In genomic region chr10:1049425-1049958, GRCh38 we compare ENCODE assay signal across 9 cellular contexts. TPM values are rescaled to one million over a fixed set of nuclear protein-coding genes. Genes with fewer than 3 reads are reported as not detected.
DNase-seq lines count a peak whose midpoint lies in the region; ATAC-seq and TF ChIP-seq lines count a peak whose summit lies in the region.
"Had no signal": no experiment of that assay in that cellular context is flagged by ENCODE, and none has a peak within 500 bp of the region (broad histone marks: within the 10 kb centered on the region; RNA-seq: fewer than 3 reads in every experiment).

No MANE protein-coding gene starts in this region.

- H3K27ac Mint-ChIP-seq in activated naive CD8-positive, alpha-beta T cell: peak overlapping the region; percentile 96

- H3K36me3 ChIP-seq in thymus (ENCODE audit: control insufficient read depth, insufficient read depth): peaks cover 6% of the 10 kb centered on the region

- peak overlapping the region; percentile 92 for H3K4me3 Mint-ChIP-seq in activated T-cell treated with anti-CD3 and anti-CD28 coated beads, Interleukin-2, amount 50 U/mL, for 4 hours
- H3K4me3 Mint-ChIP-seq in activated naive CD8-positive, alpha-beta T cell: peak overlapping the region; percentile 95

- peaks cover 3% of the 10 kb centered on the region for H3K9me3 ChIP-seq in thymus (ENCODE audit: control insufficient read depth)

- no peaks in the 10 kb centered on the region for H3K9me3 Mint-ChIP-seq in activated T-cell treated with anti-CD3 and anti-CD28 coated beads, Interleukin-2, amount 50 U/mL, for 4 hours
- no peaks in the 10 kb centered on the region for H3K9me3 Mint-ChIP-seq in activated naive CD8-positive, alpha-beta T cell (ENCODE audit: low read depth)

- CTCF ChIA-PET in GM10248 (lab: Yijun Ruan, JAX): interaction anchor here (1.5 kb wide), 2 partner anchors 13 to 61 kb away, joined by 5 to 8 read pairs; partner anchors contain the start of gene GTPBP4

- no peak for DNase-seq in activated T-cell treated with anti-CD3 and anti-CD28 coated beads, Interleukin-2, amount 50 U/mL, for 4 hours
- no peak for DNase-seq in activated T-cell treated with anti-CD3 and anti-CD28 coated beads, Interleukin-2, amount 50 U/mL, for 48 hours
- peak; percentile 65 for DNase-seq in kidney glomerular epithelial cell (lab: John Stamatoyannopoulos, UW)
- no peak for DNase-seq in NCI-H2196 treated with DMSO at 0.1 percent for 48 hours (lab: John Stamatoyannopoulos, UW; ENCODE audit: unreplicated experiment)
- DNase-seq in ureter (ENCODE audit: low spot score): no peak
- DNase-seq in GM10248 (ENCODE audit: extremely low spot score): no peak

- H3K27me3 Mint-ChIP-seq in activated T-cell treated with anti-CD3 and anti-CD28 coated beads, Interleukin-2, amount 50 U/mL, for 4 hours (ENCODE audit: low read depth): no peaks in the 10 kb centered on the region
- H3K27me3 Mint-ChIP-seq in activated naive CD8-positive, alpha-beta T cell: no peaks in the 10 kb centered on the region

- H3K4me1 ChIP-seq in thymus (ENCODE audit: control insufficient read depth, insufficient read depth, low read length): peaks cover 11% of the 10 kb centered on the region

- H3K4me3 ChIP-seq in thymus (ENCODE audit: low read length): peak overlapping the region; percentile 91

- ATAC-seq in activated T-cell treated with anti-CD3 and anti-CD28 coated beads, Interleukin-2, amount 50 U/mL, for 4 hours: no peak

- H3K4me1 Mint-ChIP-seq in activated T-cell treated with anti-CD3 and anti-CD28 coated beads, Interleukin-2, amount 50 U/mL, for 4 hours (ENCODE audit: low read depth): peaks cover 67% of the 10 kb centered on the region
- H3K4me1 Mint-ChIP-seq in activated naive CD8-positive, alpha-beta T cell (ENCODE audit: low read depth): peaks cover 70% of the 10 kb centered on the region

- under 1% methylated on average over 34 of the region's 34 CpGs for WGBS in thymus

- POLR2A ChIA-PET in GM10248 (lab: Yijun Ruan, JAX): interaction anchor here (1.0 to 3.6 kb wide), 6 partner anchors 13 to 121 kb away, joined by 3 to 33 read pairs (median 4); partner anchors contain the start of gene LARP4B

- H3K27ac ChIP-seq in thymus (ENCODE audit: low read depth): peak overlapping the region; percentile 99

- no peaks in the 10 kb centered on the region for H3K27me3 ChIP-seq in thymus (ENCODE audit: control insufficient read depth, insufficient read depth)

- TF ChIP-seq CTCF in GM10248 (IDR thresholded peaks at IDR 0.05; ENCODE audit: control extremely low read depth, extremely low read depth, low read depth, missing control alignments): no peak

- H3K36me3 Mint-ChIP-seq in activated T-cell treated with anti-CD3 and anti-CD28 coated beads, Interleukin-2, amount 50 U/mL, for 4 hours (ENCODE audit: insufficient read depth): peaks cover 17% of the 10 kb centered on the region
- peaks cover 2% of the 10 kb centered on the region for H3K36me3 Mint-ChIP-seq in activated naive CD8-positive, alpha-beta T cell

RNA-seq across cellular contexts. Expression of gene IDI1, which starts 0.6 kb away (rescaled TPM):
- 10 to 100 TPM; 38.9 to 46.8 (median 44.6) TPM for total RNA-seq in activated T-cell treated with anti-CD3 and anti-CD28 coated beads, Interleukin-2, amount 50 U/mL, for 4 hours
- 44.6 TPM for polyA plus RNA-seq in thymus
- total RNA-seq in ureter: 36.2 TPM

RNA-seq across cellular contexts. Expression of gene WDR37, which starts 6.7 kb away (rescaled TPM):
- 10 to 100 TPM; 10.5 to 13.5 (median 12.2) TPM for total RNA-seq in activated T-cell treated with anti-CD3 and anti-CD28 coated beads, Interleukin-2, amount 50 U/mL, for 4 hours
- 14.0 TPM for polyA plus RNA-seq in thymus
- 24.1 TPM for total RNA-seq in ureter

RNA-seq across cellular contexts. Expression of gene IDI2, which starts 23.8 kb away (rescaled TPM):
- total RNA-seq in activated T-cell treated with anti-CD3 and anti-CD28 coated beads, Interleukin-2, amount 50 U/mL, for 4 hours: not detected
- 0.14 TPM for polyA plus RNA-seq in thymus
- total RNA-seq in ureter: not detected
- total RNA-seq: dermis microvascular lymphatic vessel endothelial cell had no signal
